In genomic region chr2:100833330-100833729, GRCh38 we compare ENCODE assay signal across 18 cellular contexts. TPM values are rescaled to one million over a fixed set of nuclear protein-coding genes. Genes with fewer than 3 reads are reported as not detected.
DNase-seq lines count a peak whose midpoint lies in the region; ATAC-seq and TF ChIP-seq lines count a peak whose summit lies in the region.
"Had no signal": no experiment of that assay in that cellular context is flagged by ENCODE, and none has a peak within 500 bp of the region (broad histone marks: within the 10 kb centered on the region; RNA-seq: fewer than 3 reads in every experiment).

No MANE protein-coding gene starts in this region.

- H3K36me3 ChIP-seq in ascending aorta (no peaks in the 10 kb centered on the region), gastroesophageal sphincter (no peaks in the 10 kb centered on the region), lung (ENCODE audit: control insufficient read depth in 2 of 2, insufficient read depth in 2 of 2, low read length in 2 of 2) (no peaks in the 10 kb centered on the region), thoracic aorta (no peaks in the 10 kb centered on the region)

- H3K36me3 Mint-ChIP-seq in T-helper 17 cell (ENCODE audit: low read depth): no peaks in the 10 kb centered on the region

- no peak for TF ChIP-seq POLR2A in gastroesophageal sphincter (IDR thresholded peaks at IDR 0.05)

- H3K27me3 ChIP-seq in ascending aorta: no peaks in the 10 kb centered on the region
- no peaks in the 10 kb centered on the region for H3K27me3 ChIP-seq in gastroesophageal sphincter
- no peaks in the 10 kb centered on the region for H3K27me3 ChIP-seq in lung (ENCODE audit: control insufficient read depth, insufficient read depth)
- no peaks in the 10 kb centered on the region for H3K27me3 ChIP-seq in thoracic aorta (replicated peaks; ENCODE audit: insufficient read depth)

- no peak overlapping the region for H3K4me3 ChIP-seq in ascending aorta
- H3K4me3 ChIP-seq in gastroesophageal sphincter: no peak overlapping the region
- H3K4me3 ChIP-seq in lung: no peak overlapping the region
- no peak overlapping the region for H3K4me3 ChIP-seq in thoracic aorta
- H3K4me3 ChIP-seq: PC-9 had no signal

- H3K27ac ChIP-seq in ascending aorta: peak overlapping the region; percentile 23 to 71
- peak overlapping the region in 3 of 4 donors; percentile 3 to 47 (median 36) for H3K27ac ChIP-seq in gastroesophageal sphincter
- peak overlapping the region in 1 of 2 donors; percentile 56 for H3K27ac ChIP-seq in lung (ENCODE audit: low read depth in 1 of 2, low read length in 1 of 2)
- H3K27ac ChIP-seq in thoracic aorta: peak overlapping the region; percentile 48 to 61
- H3K27ac ChIP-seq: PC-9 had no signal

- H3K4me1 Mint-ChIP-seq in T-helper 17 cell: no peaks in the 10 kb centered on the region

- H3K27ac Mint-ChIP-seq in T-helper 17 cell: no peak overlapping the region
- H3K27ac Mint-ChIP-seq: CD4-positive, alpha-beta T cell had no signal

- H3K4me3 Mint-ChIP-seq in T-helper 17 cell: no peak overlapping the region
- H3K4me3 Mint-ChIP-seq: CD4-positive, alpha-beta T cell had no signal

- H3K27me3 Mint-ChIP-seq in T-helper 17 cell: no peaks in the 10 kb centered on the region

- intact Hi-C loops in ascending aorta (cut with DNase I): no loop called here

- H3K9me3 ChIP-seq in ascending aorta: peaks cover 0 to 3% of the 10 kb centered on the region in 2 donors
- peaks cover 0 to 5% (median 0%) of the 10 kb centered on the region in 3 donors for H3K9me3 ChIP-seq in gastroesophageal sphincter
- H3K9me3 ChIP-seq in lung (ENCODE audit: control insufficient read depth in 2 of 2, insufficient read depth in 1 of 2, low read length in 1 of 2): no peaks in the 10 kb centered on the region
- H3K9me3 ChIP-seq in thoracic aorta: peaks cover 4% of the 10 kb centered on the region
- H3K9me3 ChIP-seq in T-helper 17 cell (ENCODE audit: control insufficient read depth, low read length, poor library complexity, severe bottlenecking): no peaks in the 10 kb centered on the region

- TF ChIP-seq CTCF in ascending aorta (IDR thresholded peaks at IDR 0.05) (no peak), gastroesophageal sphincter (IDR thresholded peaks at IDR 0.05) (no peak), lung (IDR thresholded peaks at IDR 0.05; ENCODE audit: control extremely low read depth, extremely low read depth) (no peak), thoracic aorta (IDR thresholded peaks at IDR 0.05) (no peak)

- DNase-seq in ascending aorta (ENCODE audit: low spot score in 2 of 2) (no peak), lung (ENCODE audit: low spot score) (peak; percentile 52), thoracic aorta (ENCODE audit: low spot score) (no peak), T-helper 17 cell (no peak), NCI-H2107 (lab: John Stamatoyannopoulos, UW) (no peak)
- no peak for DNase-seq in activated naive CD4-positive, alpha-beta T cell (lab: John Stamatoyannopoulos, UW)
- DNase-seq: ACHN; Calu3; CD4-positive, alpha-beta T cell; GOT3; KG1; NCI-H1092 treated with DMSO at 0.1 percent for 48 hours; NCI-H1694 treated with DMSO at 0.1 percent for 48 hours; NCI-H446 treated with DMSO at 0.1 percent for 48 hours; NCI-H748 treated with DMSO at 0.1 percent for 48 hours; PC-9 had no signal

- TF ChIP-seq EP300 in gastroesophageal sphincter (IDR thresholded peaks at IDR 0.05): no peak

- 88 to 100% methylated on average over 1 of the region's 1 CpG for WGBS in gastroesophageal sphincter (ENCODE audit: low coverage in 1 of 2), 2 donors
- 65 to 94% methylated on average over 1 of the region's 1 CpG for whole genome bisulfite sequencing in lung, 2 donors

- H3K4me1 ChIP-seq in ascending aorta (peaks cover 12 to 20% of the 10 kb centered on the region in 2 donors), gastroesophageal sphincter (peaks cover 0 to 33% (median 12%) of the 10 kb centered on the region in 3 donors), lung (ENCODE audit: control insufficient read depth in 2 of 2, insufficient read depth in 2 of 2, low read length in 2 of 2) (peaks cover 4 to 21% of the 10 kb centered on the region in 2 donors), thoracic aorta (ENCODE audit: control insufficient read depth in 1 of 2, low read depth in 2 of 2) (peaks cover 21 to 58% of the 10 kb centered on the region in 2 donors)

- ATAC-seq in gastroesophageal sphincter (no peak), lung (ENCODE audit: insufficient read depth, low FRiP score) (peak; percentile 75), thoracic aorta (ENCODE audit: insufficient number of reproducible peaks, low FRiP score, low read depth) (no peak), T-helper 17 cell (no peak)

RNA-seq across cellular contexts. Expression of gene NPAS2, which starts 13.4 kb away (rescaled TPM):
- 72.6 TPM for total RNA-seq in ascending aorta
- 10 to 100 TPM; 11.8 to 46.5 (median 21.7) TPM for total RNA-seq in gastroesophageal sphincter
- total RNA-seq in lung: 10 to 100 TPM in 1 of 2 donors, 1 to 10 TPM in 1; 5.9 to 17.1 TPM
- 10 to 100 TPM; 10.3 to 10.6 TPM for polyA plus RNA-seq in lung
- total RNA-seq in thoracic aorta: 10 to 100 TPM; 29.2 to 50.8 TPM
- 1 to 10 TPM; 4.6 to 5.9 TPM for total RNA-seq in T-helper 17 cell
- total RNA-seq: G401 had no signal
